In the genomic region with DNA sequence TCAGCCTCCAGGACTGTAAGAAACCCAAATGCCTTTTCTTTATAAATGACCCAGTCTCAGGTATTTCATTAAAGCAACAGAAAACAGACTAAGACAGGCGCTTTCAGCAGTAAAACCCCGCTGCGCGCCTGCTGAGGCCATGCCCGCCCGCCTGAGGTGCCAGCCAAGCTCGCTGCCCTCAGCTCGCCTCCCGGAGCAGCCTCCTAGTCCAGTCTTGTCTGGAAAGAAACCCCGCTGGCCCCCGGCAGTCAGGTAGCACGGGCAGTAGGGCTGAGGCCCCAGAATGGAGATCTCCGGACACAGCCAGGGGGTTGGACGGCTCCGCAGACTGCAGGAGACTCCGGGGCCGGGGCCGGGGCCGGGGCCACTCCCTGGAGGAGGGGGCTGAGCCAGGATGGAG, we compare ENCODE assay signal across 7 cellular contexts. TPM values are rescaled to one million over a fixed set of nuclear protein-coding genes. Genes with fewer than 3 reads are reported as not detected.
"Had no signal": no experiment of that assay in that cellular context is flagged by ENCODE, and none has a peak within 500 bp of the region (broad histone marks: within the 10 kb centered on the region; RNA-seq: fewer than 3 reads in every experiment).

No MANE protein-coding gene starts in this region.

- H3K27ac Mint-ChIP-seq: GM23338, H9 had no signal

- H3K9me3 Mint-ChIP-seq: H9 had no signal

- H2AFZ ChIP-seq: GM23338 had no signal

- DNase-seq: H9, HCEC 1CT, IMR-90 had no signal

- H3K4me2 ChIP-seq: GM23338 had no signal

- H3K4me3 Mint-ChIP-seq: GM23338 had no signal

- ATAC-seq: GM23338, K562 had no signal

- H3K4me3 ChIP-seq: GM23338, K562 had no signal

RNA-seq across cellular contexts. Expression of a gene that starts 32.0 kb away (rescaled TPM):
- total RNA-seq: GM23338, H1, HT-29, IMR-90 had no signal
- polyA plus RNA-seq: GM23338, H1, IMR-90 had no signal
